ENCODE assay signal across 15 cellular contexts in genomic region chr13:96223231-96223630, GRCh38.
"Had no signal": no experiment of that assay in that cellular context is flagged by ENCODE, and none has a peak within 500 bp of the region (broad histone marks: within the 10 kb centered on the region; RNA-seq: fewer than 3 reads in every experiment).

No MANE protein-coding gene starts in this region.

- H3K27me3 ChIP-seq: body of pancreas, cardiac muscle cell, foreskin keratinocyte, tibial nerve had no signal

- H3K9me3 ChIP-seq: body of pancreas, lower lobe of right lung, tibial nerve had no signal

- ATAC-seq: activated CD8-positive, alpha-beta T cell treated with anti-CD3 and anti-CD28 coated beads, Interleukin-2, amount 10 ng/mL, durations not matched to agents 7 days and 5 days; body of pancreas; foreskin keratinocyte; left colon; lower lobe of right lung; naive thymus-derived CD4-positive, alpha-beta T cell; stimulated activated naive CD8-positive, alpha-beta T cell treated with anti-CD3 and anti-CD28 coated beads, Interleukin-15, Interleukin-2, amounts not matched to agents 100 U/mL and 50 U/mL, for 24 hours; T-cell had no signal

- H3K36me3 ChIP-seq: cardiac muscle cell, lower lobe of right lung, tibial nerve had no signal

- DNase-seq: activated CD4-positive, alpha-beta T cell treated with anti-CD3 and anti-CD28 coated beads for 1 hour; activated CD4-positive, alpha-beta T cell treated with anti-CD3 and anti-CD28 coated beads, Interleukin-2, amount 50 U/mL, for 1 hour; activated CD8-positive, alpha-beta T cell treated with anti-CD3 and anti-CD28 coated beads, Interleukin-2, amount 10 ng/mL, durations not matched to agents 7 days and 5 days; activated gamma-delta T cell; body of pancreas; foreskin keratinocyte; islet precursor cell; left colon; lower lobe of right lung; naive thymus-derived CD4-positive, alpha-beta T cell; stimulated activated CD4-positive, alpha-beta T cell treated with anti-CD3 and anti-CD28 coated beads, Interleukin-4, amount 100 ng/mL, for 24 hours; stimulated activated naive CD8-positive, alpha-beta T cell treated with anti-CD3 and anti-CD28 coated beads, Interleukin-15, Interleukin-2, amounts not matched to agents 100 U/mL and 50 U/mL, for 24 hours; T-cell had no signal

- H3K4me1 ChIP-seq: body of pancreas, foreskin keratinocyte, lower lobe of right lung, tibial nerve had no signal

- H3K27ac ChIP-seq: body of pancreas, cardiac muscle cell, foreskin keratinocyte, lower lobe of right lung, tibial nerve had no signal

- H3K4me3 ChIP-seq: body of pancreas, cardiac muscle cell, lower lobe of right lung, tibial nerve had no signal
